Comparison of ENCODE assay signal across 26 cellular contexts in genomic region chr5:74838262-74838661, GRCh38.
"Had no signal": no experiment of that assay in that cellular context is flagged by ENCODE, and none has a peak within 500 bp of the region (broad histone marks: within the 10 kb centered on the region; RNA-seq: fewer than 3 reads in every experiment).

No MANE protein-coding gene starts in this region.

- H3K4me1 Mint-ChIP-seq: activated CD8-positive, alpha-beta memory T cell treated with anti-CD3 and anti-CD28 coated beads, Interleukin-2, amount 10 ng/mL, durations not matched to agents 7 days and 5 days; nephron progenitor cell had no signal

- H3K9me3 ChIP-seq: breast epithelium, gastroesophageal sphincter, mucosa of descending colon, pancreas, psoas muscle, sigmoid colon, testis, transverse colon had no signal

- H3K9me3 Mint-ChIP-seq: activated naive CD4-positive, alpha-beta T cell treated with anti-CD3 and anti-CD28 coated beads, Interleukin-2, amount 10 ng/mL, durations not matched to agents 7 days and 5 days; nephron progenitor cell; T-helper 2 cell treated with Interferon-gamma antibody and Interleukin-4, amounts not matched to agents 5 μg/mL and 100 μg/mL, for 36 hours had no signal

- H3K27ac ChIP-seq: breast epithelium, gastroesophageal sphincter, neutrophil, pancreas, psoas muscle, sigmoid colon, testis had no signal

- H3K4me3 ChIP-seq: breast epithelium, gastroesophageal sphincter, mucosa of descending colon, pancreas, psoas muscle, sigmoid colon, testis, transverse colon had no signal

- H3K4me1 ChIP-seq: breast epithelium, gastroesophageal sphincter, pancreas, psoas muscle, sigmoid colon, testis had no signal

- H3K27me3 ChIP-seq: breast epithelium, gastroesophageal sphincter, neutrophil, pancreas, sigmoid colon, testis, transverse colon had no signal

- H3K27ac Mint-ChIP-seq: activated CD4-positive, alpha-beta T cell treated with anti-CD3 and anti-CD28 coated beads for 36 hours; activated CD8-positive, alpha-beta memory T cell treated with anti-CD3 and anti-CD28 coated beads, Interleukin-2, amount 10 ng/mL, durations not matched to agents 7 days and 5 days; activated CD8-positive, alpha-beta T cell treated with anti-CD3 and anti-CD28 coated beads, Interleukin-2, amount 10 ng/mL, durations not matched to agents 7 days and 5 days; activated naive CD4-positive, alpha-beta T cell treated with anti-CD3 and anti-CD28 coated beads, Interleukin-2, amount 10 ng/mL, durations not matched to agents 7 days and 5 days; nephron progenitor cell; T-helper 2 cell treated with Interferon-gamma antibody and Interleukin-4, amounts not matched to agents 5 μg/mL and 100 μg/mL, for 36 hours had no signal

- H3K36me3 ChIP-seq: breast epithelium, gastroesophageal sphincter, neutrophil, pancreas, sigmoid colon, transverse colon had no signal

- H3K4me3 Mint-ChIP-seq: activated CD4-positive, alpha-beta T cell treated with anti-CD3 and anti-CD28 coated beads for 36 hours; activated CD8-positive, alpha-beta memory T cell treated with anti-CD3 and anti-CD28 coated beads, Interleukin-2, amount 10 ng/mL, durations not matched to agents 7 days and 5 days; activated CD8-positive, alpha-beta T cell treated with anti-CD3 and anti-CD28 coated beads, Interleukin-2, amount 10 ng/mL, durations not matched to agents 7 days and 5 days; activated naive CD4-positive, alpha-beta T cell treated with anti-CD3 and anti-CD28 coated beads, Interleukin-2, amount 10 ng/mL, durations not matched to agents 7 days and 5 days; nephron progenitor cell; T-helper 2 cell treated with Interferon-gamma antibody and Interleukin-4, amounts not matched to agents 5 μg/mL and 100 μg/mL, for 36 hours had no signal

- DNase-seq: activated CD4-positive, alpha-beta T cell treated with anti-CD3 and anti-CD28 coated beads for 36 hours; activated CD4-positive, CD25-positive, alpha-beta regulatory T cell; activated CD8-positive, alpha-beta memory T cell treated with anti-CD3 and anti-CD28 coated beads, Interleukin-2, amount 10 ng/mL, durations not matched to agents 7 days and 5 days; activated CD8-positive, alpha-beta T cell treated with anti-CD3 and anti-CD28 coated beads, Interleukin-2, amount 10 ng/mL, durations not matched to agents 7 days and 5 days; activated effector memory CD4-positive, alpha-beta T cell treated with anti-CD3 and anti-CD28 coated beads, Interleukin-2, amount 50 U/mL, for 16 hours; activated naive CD4-positive, alpha-beta T cell treated with anti-CD3 and anti-CD28 coated beads, Interleukin-2, amount 10 ng/mL, durations not matched to agents 7 days and 5 days; amygdala; central memory CD4-positive, alpha-beta T cell; hippocampal formation; left cardiac atrium; left ventricle myocardium superior; mucosa of descending colon; nephron progenitor cell; pancreas; psoas muscle; sigmoid colon; small intestine; stimulated activated CD4-positive, alpha-beta T cell treated with anti-CD3 and anti-CD28 coated beads, Interleukin-1b, Interleukin-23, amount 100 ng/mL, for 48 hours; stimulated activated naive CD4-positive, alpha-beta T cell; SW 1271; testis; transverse colon had no signal

- ATAC-seq: activated CD4-positive, alpha-beta T cell treated with anti-CD3 and anti-CD28 coated beads for 36 hours; activated CD8-positive, alpha-beta memory T cell treated with anti-CD3 and anti-CD28 coated beads, Interleukin-2, amount 10 ng/mL, durations not matched to agents 7 days and 5 days; activated CD8-positive, alpha-beta T cell treated with anti-CD3 and anti-CD28 coated beads, Interleukin-2, amount 10 ng/mL, durations not matched to agents 7 days and 5 days; gastroesophageal sphincter; left cardiac atrium; left ventricle myocardium superior; mucosa of descending colon; pancreas; psoas muscle had no signal

- H3K27me3 Mint-ChIP-seq: activated CD4-positive, alpha-beta T cell treated with anti-CD3 and anti-CD28 coated beads for 36 hours; activated CD8-positive, alpha-beta memory T cell treated with anti-CD3 and anti-CD28 coated beads, Interleukin-2, amount 10 ng/mL, durations not matched to agents 7 days and 5 days; activated naive CD4-positive, alpha-beta T cell treated with anti-CD3 and anti-CD28 coated beads, Interleukin-2, amount 10 ng/mL, durations not matched to agents 7 days and 5 days had no signal
